Comparison of ENCODE assay signal across 8 cellular contexts in genomic region chr11:83070878-83071640, GRCh38. TPM values are rescaled to one million over a fixed set of nuclear protein-coding genes. Genes with fewer than 3 reads are reported as not detected.
DNase-seq lines count a peak whose midpoint lies in the region; ATAC-seq, FAIRE-seq and TF ChIP-seq lines count a peak whose summit lies in the region.

No MANE protein-coding gene starts in this region.

- H3F3A ChIP-seq in OCI-LY1 (ENCODE audit: insufficient read depth, low read length), result no peaks in the 10 kb centered on the region

- H3K4me1 ChIP-seq in OCI-LY1 (ENCODE audit: insufficient read depth, low read length, severe bottlenecking), result peaks cover 52% of the 10 kb centered on the region
- H3K4me1 ChIP-seq in keratinocyte (ENCODE audit: control insufficient read depth, extremely low read depth, insufficient read depth, low read length), result peaks cover 22% of the 10 kb centered on the region

- H3K9ac ChIP-seq in OCI-LY1 (ENCODE audit: low read length), result peak overlapping the region; percentile 93
- H3K9ac ChIP-seq in keratinocyte (ENCODE audit: control insufficient read depth, extremely low read depth, insufficient read depth, low read length), result peak overlapping the region; percentile 98

- H4K20me1 ChIP-seq in OCI-LY1 (ENCODE audit: insufficient read depth, low read length) (no peaks in the 10 kb centered on the region), keratinocyte (ENCODE audit: control insufficient read depth, extremely low read depth, insufficient read depth, low read length) (no peaks in the 10 kb centered on the region)

- no peaks in the 10 kb centered on the region for H3K9me2 ChIP-seq in OCI-LY1 (ENCODE audit: low read depth, low read length)

- no peaks in the 10 kb centered on the region for H3K9me1 ChIP-seq in keratinocyte (ENCODE audit: control insufficient read depth, extremely low read depth, insufficient read depth, low read length)

- TF ChIP-seq CTCF in OCI-LY1 (IDR thresholded peaks at IDR 0.05; ENCODE audit: low read length), result no peak
- no peak for TF ChIP-seq CTCF in keratinocyte (optimal IDR thresholded peaks at IDR 0.05 in 1 of 3, IDR thresholded peaks at IDR 0.05 in 1 of 3, conservative IDR thresholded peaks at IDR 0.05 in 1 of 3; ENCODE audit: extremely low read depth in 1 of 3, insufficient read depth in 2 of 3, low read length in 3 of 3)

- H3K27ac ChIP-seq in OCI-LY1 (ENCODE audit: low read depth, low read length, poor library complexity, severe bottlenecking) (peak overlapping the region; percentile 99), keratinocyte (ENCODE audit: control insufficient read depth, insufficient read depth, low read length) (peak overlapping the region; percentile 94)

- H3K4me2 ChIP-seq in OCI-LY1 (ENCODE audit: low read length) (peak overlapping the region; percentile 81), keratinocyte (ENCODE audit: control insufficient read depth, extremely low read depth, insufficient read depth, low read depth, low read length) (peak overlapping the region; percentile 95)

- dilution Hi-C loops in keratinocyte (cut with MboI; ENCODE audit: extremely low pct_ligation_motif_present, low sequenced_read_pairs), result no loop called here

- FAIRE-seq in keratinocyte (lab: Jason Lieb, UNC), result no peak

- H3K9me3 ChIP-seq in OCI-LY1 (ENCODE audit: low read length) (no peaks in the 10 kb centered on the region), keratinocyte (ENCODE audit: control insufficient read depth, low read depth, low read length) (no peaks in the 10 kb centered on the region)

- peak; percentile 44 for DNase-seq in NCI-H2196 treated with DMSO at 0.1 percent for 48 hours (lab: John Stamatoyannopoulos, UW; ENCODE audit: unreplicated experiment)
- no peak for DNase-seq in NCI-H2196 (lab: John Stamatoyannopoulos, UW; ENCODE audit: unreplicated experiment)
- peak; percentile 18 for DNase-seq in central memory CD4-positive, alpha-beta T cell
- DNase-seq in keratinocyte (ENCODE audit: low read depth, low spot score), result no peak
- peak; percentile 24 to 32 for DNase-seq in stimulated activated CD4-positive, alpha-beta T cell treated with anti-CD3 and anti-CD28 coated beads, Interleukin-4, amount 100 ng/mL, for 4 hours
- no peak for DNase-seq in SHP77 (lab: John Stamatoyannopoulos, UW)

- peaks cover 25% of the 10 kb centered on the region for H3K36me3 ChIP-seq in OCI-LY1 (ENCODE audit: insufficient read depth, low read length)
- H3K36me3 ChIP-seq in keratinocyte (ENCODE audit: control insufficient read depth in 2 of 2, extremely low read depth in 1 of 2, insufficient read depth in 2 of 2, low read length in 2 of 2), result peaks cover 0 to 8% of the 10 kb centered on the region in 2 experiments

- no peak for ATAC-seq in HG03439 (IDR thresholded peaks at IDR 0.05; ENCODE audit: unreplicated experiment)

- no peaks in the 10 kb centered on the region for H3K27me3 ChIP-seq in OCI-LY1 (ENCODE audit: insufficient read depth, low read length)
- no peaks in the 10 kb centered on the region for H3K27me3 ChIP-seq in keratinocyte (ENCODE audit: control insufficient read depth, extremely low read depth, insufficient read depth, low read length)

- H3K4me3 ChIP-seq in OCI-LY1 (ENCODE audit: low read depth, low read length, poor library complexity, severe bottlenecking) (peak overlapping the region; percentile 92), keratinocyte (ENCODE audit: control insufficient read depth in 2 of 3, extremely low read depth in 1 of 3, insufficient read depth in 2 of 3, low read depth in 1 of 3, low read length in 3 of 3) (peak overlapping the region; percentile 59 to 83 (median 75))

- H3K79me2 ChIP-seq in OCI-LY1 (ENCODE audit: insufficient read depth, low read length) (peaks cover 72% of the 10 kb centered on the region), keratinocyte (ENCODE audit: control insufficient read depth, insufficient read depth, low read length) (peaks cover 50% of the 10 kb centered on the region)

- no peak overlapping the region for H2AFZ ChIP-seq in OCI-LY1 (ENCODE audit: low read length)
- peak overlapping the region; percentile 80 for H2AFZ ChIP-seq in keratinocyte (ENCODE audit: control insufficient read depth, low read length)

RNA-seq across cellular contexts. Expression of gene RAB30, which starts 0.6 kb away (rescaled TPM):
- 6.7 to 10.9 TPM (median 9.3 TPM) in 3 replicates for polyA plus RNA-seq in keratinocyte
- 2.9 TPM for polyA plus RNA-seq in keratinocyte (2011; ENCODE audit: low read depth)
- polyA plus RNA-seq in keratinocyte (2011; cell fraction: cytosol; rRNA removed), result 6.9 and 8.8 TPM in 2 replicates
- polyA plus RNA-seq in keratinocyte (2011; cell fraction: nucleus; rRNA removed), result 11.7 and 14.4 TPM in 2 replicates
- polyA plus RNA-seq in keratinocyte (2012; ENCODE audit: low replicate concordance), result 5.5 and 7.2 TPM in 2 replicates
- 12.3 to 15.1 TPM (median 13.2 TPM) in 3 replicates for polyA minus RNA-seq in keratinocyte
- 7.9 TPM for polyA minus RNA-seq in keratinocyte (2011; cell fraction: cytosol; rRNA and poly(A)+ RNA removed)
- polyA minus RNA-seq in keratinocyte (2011; cell fraction: nucleus; rRNA and poly(A)+ RNA removed), result 9.5 and 28.9 TPM in 2 replicates

Comparison
In these comparisons a context has a peak if more than half of its experiments do, and no peak if none do; other contexts are left out.
1. DNase-seq: peak in NCI-H2196 treated with DMSO at 0.1 percent for 48 hours (single experiment), central memory CD4-positive, alpha-beta T cell (single experiment) and stimulated activated CD4-positive, alpha-beta T cell treated with anti-CD3 and anti-CD28 coated beads, Interleukin-4, amount 100 ng/mL, for 4 hours (2 of 2); none in NCI-H2196 (single experiment), keratinocyte (single experiment) and SHP77 (0 of 2).